17 cellular contexts compared by ENCODE assay signal in the genomic region with DNA sequence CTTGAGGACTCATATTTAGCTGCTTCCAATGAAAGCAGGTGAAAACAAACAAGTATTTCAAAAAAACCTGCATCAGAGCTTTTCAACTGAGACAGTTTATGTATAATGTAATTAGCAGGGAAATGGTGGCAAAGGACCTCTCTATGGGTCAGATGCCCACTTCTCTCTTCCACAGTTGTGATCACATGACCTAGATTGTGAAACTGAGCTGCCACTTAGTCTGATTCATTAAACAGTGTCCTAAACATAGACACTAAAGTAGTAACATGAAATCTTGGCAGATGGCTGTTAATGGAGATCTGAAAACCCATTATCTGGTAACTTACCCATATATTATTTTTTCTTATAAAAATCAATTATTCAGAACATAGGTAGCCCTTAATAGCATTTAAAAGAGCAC.
"Had no signal": no experiment of that assay in that cellular context is flagged by ENCODE, and none has a peak within 500 bp of the region (broad histone marks: within the 10 kb centered on the region; RNA-seq: fewer than 3 reads in every experiment).

No MANE protein-coding gene starts in this region.

- H3K4me1 Mint-ChIP-seq: activated CD4-positive, alpha-beta memory T cell treated with anti-CD3 and anti-CD28 coated beads, Interleukin-2, amount 10 ng/mL, durations not matched to agents 7 days and 5 days; activated CD8-positive, alpha-beta memory T cell treated with anti-CD3 and anti-CD28 coated beads, Interleukin-2, amount 10 ng/mL, durations not matched to agents 7 days and 5 days; natural killer cell; stimulated activated effector memory CD8-positive, alpha-beta T cell treated with anti-CD3 and anti-CD28 coated beads, Interleukin-12 subunit alpha, Interleukin-12 subunit beta, amount 100 ng/mL, for 72 hours; WTC11 had no signal

- H3K36me3 Mint-ChIP-seq: activated CD8-positive, alpha-beta memory T cell treated with anti-CD3 and anti-CD28 coated beads, Interleukin-2, amount 10 ng/mL, durations not matched to agents 7 days and 5 days; stimulated activated effector memory CD8-positive, alpha-beta T cell treated with anti-CD3 and anti-CD28 coated beads, Interleukin-12 subunit alpha, Interleukin-12 subunit beta, amount 100 ng/mL, for 72 hours; WTC11 had no signal

- DNase-seq: activated CD4-positive, alpha-beta memory T cell treated with anti-CD3 and anti-CD28 coated beads, Interleukin-2, amount 10 ng/mL, durations not matched to agents 7 days and 5 days; activated CD4-positive, alpha-beta T cell treated with anti-CD3 and anti-CD28 coated beads for 48 hours; activated CD8-positive, alpha-beta memory T cell treated with anti-CD3 and anti-CD28 coated beads, Interleukin-2, amount 10 ng/mL, durations not matched to agents 7 days and 5 days; activated naive CD4-positive, alpha-beta T cell treated with Interleukin-2 at 50 U/mL for 16 hours; body of pancreas; central memory CD4-positive, alpha-beta T cell; dorsolateral prefrontal cortex; left cardiac atrium; natural killer cell; right lobe of liver; stimulated activated CD4-positive, alpha-beta T cell treated with anti-CD3 and anti-CD28 coated beads, Interleukin-4, amount 100 ng/mL, for 1 hour; testis; upper lobe of left lung had no signal

- H3K27me3 Mint-ChIP-seq: activated CD4-positive, alpha-beta memory T cell treated with anti-CD3 and anti-CD28 coated beads, Interleukin-2, amount 10 ng/mL, durations not matched to agents 7 days and 5 days; activated CD8-positive, alpha-beta memory T cell treated with anti-CD3 and anti-CD28 coated beads, Interleukin-2, amount 10 ng/mL, durations not matched to agents 7 days and 5 days had no signal

- H3K9me3 Mint-ChIP-seq: activated CD4-positive, alpha-beta memory T cell treated with anti-CD3 and anti-CD28 coated beads, Interleukin-2, amount 10 ng/mL, durations not matched to agents 7 days and 5 days; activated T-helper 2 cell treated with anti-CD3 and anti-CD28 coated beads, Interferon-gamma antibody, Interleukin-2, Interleukin-4, amounts not matched to agents 10 μg/mL and 5 μg/mL and 100 μg/mL, durations not matched to agents 14 hours and 24 hours and 36 hours; T-helper 2 cell treated with Interferon-gamma antibody and Interleukin-4, amounts not matched to agents 5 μg/mL and 100 μg/mL, for 36 hours; WTC11 had no signal

- H3K4me3 Mint-ChIP-seq: activated CD4-positive, alpha-beta memory T cell treated with anti-CD3 and anti-CD28 coated beads, Interleukin-2, amount 10 ng/mL, durations not matched to agents 7 days and 5 days; activated CD8-positive, alpha-beta memory T cell treated with anti-CD3 and anti-CD28 coated beads, Interleukin-2, amount 10 ng/mL, durations not matched to agents 7 days and 5 days; natural killer cell; stimulated activated effector memory CD8-positive, alpha-beta T cell treated with anti-CD3 and anti-CD28 coated beads, Interleukin-12 subunit alpha, Interleukin-12 subunit beta, amount 100 ng/mL, for 72 hours; T-helper 2 cell treated with Interferon-gamma antibody and Interleukin-4, amounts not matched to agents 5 μg/mL and 100 μg/mL, for 36 hours; WTC11 had no signal

- ATAC-seq: activated CD8-positive, alpha-beta memory T cell treated with anti-CD3 and anti-CD28 coated beads, Interleukin-2, amount 10 ng/mL, durations not matched to agents 7 days and 5 days; body of pancreas; left cardiac atrium; natural killer cell; right lobe of liver; stimulated activated effector memory CD8-positive, alpha-beta T cell treated with anti-CD3 and anti-CD28 coated beads, Interleukin-12 subunit alpha, Interleukin-12 subunit beta, amount 100 ng/mL, for 72 hours; WTC11 had no signal

- H3K27ac Mint-ChIP-seq: activated CD4-positive, alpha-beta memory T cell treated with anti-CD3 and anti-CD28 coated beads, Interleukin-2, amount 10 ng/mL, durations not matched to agents 7 days and 5 days; activated CD8-positive, alpha-beta memory T cell treated with anti-CD3 and anti-CD28 coated beads, Interleukin-2, amount 10 ng/mL, durations not matched to agents 7 days and 5 days; activated T-helper 2 cell treated with anti-CD3 and anti-CD28 coated beads, Interferon-gamma antibody, Interleukin-2, Interleukin-4, amounts not matched to agents 10 μg/mL and 5 μg/mL and 100 μg/mL, durations not matched to agents 14 hours and 24 hours and 36 hours; natural killer cell; stimulated activated effector memory CD8-positive, alpha-beta T cell treated with anti-CD3 and anti-CD28 coated beads, Interleukin-12 subunit alpha, Interleukin-12 subunit beta, amount 100 ng/mL, for 72 hours; T-helper 2 cell treated with Interferon-gamma antibody and Interleukin-4, amounts not matched to agents 5 μg/mL and 100 μg/mL, for 36 hours; WTC11 had no signal
